ENCODE assay signal across 9 cellular contexts in genomic region chr22:28791841-28792490, GRCh38. TPM values are rescaled to one million over a fixed set of nuclear protein-coding genes. Genes with fewer than 3 reads are reported as not detected.
A peak's percentile ranks its signal among the peaks of the same experiment; 100 is the strongest.
DNase-seq lines count a peak whose midpoint lies in the region; ATAC-seq and TF ChIP-seq lines count a peak whose summit lies in the region.
"Had no signal": no experiment of that assay in that cellular context is flagged by ENCODE, and none has a peak within 500 bp of the region (broad histone marks: within the 10 kb centered on the region; RNA-seq: fewer than 3 reads in every experiment).

No MANE protein-coding gene starts in this region.

- ATAC-seq in activated CD8-positive, alpha-beta memory T cell treated with anti-CD3 and anti-CD28 coated beads, Interleukin-2, amount 10 ng/mL, durations not matched to agents 7 days and 5 days, result peak; percentile 48
- peak; percentile 62 for ATAC-seq in HG03045 (IDR thresholded peaks at IDR 0.05; ENCODE audit: unreplicated experiment)
- ATAC-seq in stimulated activated naive CD8-positive, alpha-beta T cell treated with anti-CD3 and anti-CD28 coated beads, Interleukin-15, amount 100 ng/mL, for 72 hours, result peak; percentile 80

- no peaks in the 10 kb centered on the region for H3K9me3 Mint-ChIP-seq in activated CD8-positive, alpha-beta memory T cell treated with anti-CD3 and anti-CD28 coated beads, Interleukin-2, amount 10 ng/mL, durations not matched to agents 7 days and 5 days (ENCODE audit: low read depth)
- H3K9me3 Mint-ChIP-seq in T-helper 1 cell treated with Interleukin-12 subunit alpha and Interleukin-12 subunit beta and Interleukin-4 antibody, amounts not matched to agents 30 μg/mL and 1 μg/mL, for 36 hours, result no peaks in the 10 kb centered on the region
- H3K9me3 Mint-ChIP-seq in stimulated activated naive CD8-positive, alpha-beta T cell treated with anti-CD3 and anti-CD28 coated beads, Interleukin-15, amount 100 ng/mL, for 72 hours, result no peaks in the 10 kb centered on the region

- TF ChIP-seq CTCF in lower leg skin (IDR thresholded peaks at IDR 0.05), result no peak

- peaks cover 52% of the 10 kb centered on the region for H3K36me3 Mint-ChIP-seq in activated CD8-positive, alpha-beta memory T cell treated with anti-CD3 and anti-CD28 coated beads, Interleukin-2, amount 10 ng/mL, durations not matched to agents 7 days and 5 days
- peaks cover 53% of the 10 kb centered on the region for H3K36me3 Mint-ChIP-seq in T-helper 1 cell treated with Interleukin-12 subunit alpha and Interleukin-12 subunit beta and Interleukin-4 antibody, amounts not matched to agents 30 μg/mL and 1 μg/mL, for 36 hours (ENCODE audit: low read depth)

- CTCF ChIA-PET in activated CD8-positive, alpha-beta memory T cell treated with anti-CD3 and anti-CD28 coated beads, Interleukin-2, amount 10 ng/mL, durations not matched to agents 7 days and 5 days (lab: Charles Lee), result interaction anchor here (1.7 to 10.0 kb wide), 5 partner anchors 19 to 249 kb away, joined by 6 to 89 read pairs (median 8); partner anchors contain the start of gene CCDC117

- H3K4me3 ChIP-seq in lower leg skin (ENCODE audit: low read depth, poor library complexity, severe bottlenecking), result no peak overlapping the region

- intact Hi-C loops in lower leg skin (cut with DNase I; ENCODE audit: low total_unique reads), result no loop called here

- H3K4me1 Mint-ChIP-seq in activated CD8-positive, alpha-beta memory T cell treated with anti-CD3 and anti-CD28 coated beads, Interleukin-2, amount 10 ng/mL, durations not matched to agents 7 days and 5 days, result peaks cover 60% of the 10 kb centered on the region
- H3K4me1 Mint-ChIP-seq in T-helper 1 cell treated with Interleukin-12 subunit alpha and Interleukin-12 subunit beta and Interleukin-4 antibody, amounts not matched to agents 30 μg/mL and 1 μg/mL, for 36 hours (ENCODE audit: low read depth), result peaks cover 52% of the 10 kb centered on the region
- H3K4me1 Mint-ChIP-seq in stimulated activated naive CD8-positive, alpha-beta T cell treated with anti-CD3 and anti-CD28 coated beads, Interleukin-15, amount 100 ng/mL, for 72 hours, result peaks cover 52% of the 10 kb centered on the region

- peak overlapping the region; percentile 81 for H3K27ac Mint-ChIP-seq in activated CD8-positive, alpha-beta memory T cell treated with anti-CD3 and anti-CD28 coated beads, Interleukin-2, amount 10 ng/mL, durations not matched to agents 7 days and 5 days
- H3K27ac Mint-ChIP-seq in T-helper 1 cell treated with Interleukin-12 subunit alpha and Interleukin-12 subunit beta and Interleukin-4 antibody, amounts not matched to agents 30 μg/mL and 1 μg/mL, for 36 hours, result peak overlapping the region; percentile 71
- H3K27ac Mint-ChIP-seq in stimulated activated naive CD8-positive, alpha-beta T cell treated with anti-CD3 and anti-CD28 coated beads, Interleukin-15, amount 100 ng/mL, for 72 hours, result peak overlapping the region in 1 of 2 donors; percentile 76

- no peak for DNase-seq in activated CD8-positive, alpha-beta memory T cell treated with anti-CD3 and anti-CD28 coated beads, Interleukin-2, amount 10 ng/mL, durations not matched to agents 7 days and 5 days
- no peak for DNase-seq in activated CD8-positive, alpha-beta memory T cell treated with anti-CD3 and anti-CD28 coated beads, Interleukin-2, amount 50 U/mL, for 48 hours
- no peak for DNase-seq in stimulated activated naive CD8-positive, alpha-beta T cell treated with anti-CD3 and anti-CD28 coated beads, Interleukin-15, amount 100 ng/mL, for 72 hours
- DNase-seq in lower leg skin (ENCODE audit: low spot score in 2 of 2) (no peak), GOT3 (lab: John Stamatoyannopoulos, UW) (no peak), amygdala (lab: John Stamatoyannopoulos, UW) (no peak)
- DNase-seq: C1 segment of cervical spinal cord had no signal

- no peaks in the 10 kb centered on the region for H3K27me3 Mint-ChIP-seq in activated CD8-positive, alpha-beta memory T cell treated with anti-CD3 and anti-CD28 coated beads, Interleukin-2, amount 10 ng/mL, durations not matched to agents 7 days and 5 days
- no peaks in the 10 kb centered on the region for H3K27me3 Mint-ChIP-seq in T-helper 1 cell treated with Interleukin-12 subunit alpha and Interleukin-12 subunit beta and Interleukin-4 antibody, amounts not matched to agents 30 μg/mL and 1 μg/mL, for 36 hours (ENCODE audit: low read depth)
- no peaks in the 10 kb centered on the region for H3K27me3 Mint-ChIP-seq in stimulated activated naive CD8-positive, alpha-beta T cell treated with anti-CD3 and anti-CD28 coated beads, Interleukin-15, amount 100 ng/mL, for 72 hours

- peak overlapping the region; percentile 10 for H3K4me3 Mint-ChIP-seq in activated CD8-positive, alpha-beta memory T cell treated with anti-CD3 and anti-CD28 coated beads, Interleukin-2, amount 10 ng/mL, durations not matched to agents 7 days and 5 days
- no peak overlapping the region for H3K4me3 Mint-ChIP-seq in T-helper 1 cell treated with Interleukin-12 subunit alpha and Interleukin-12 subunit beta and Interleukin-4 antibody, amounts not matched to agents 30 μg/mL and 1 μg/mL, for 36 hours
- no peak overlapping the region for H3K4me3 Mint-ChIP-seq in stimulated activated naive CD8-positive, alpha-beta T cell treated with anti-CD3 and anti-CD28 coated beads, Interleukin-15, amount 100 ng/mL, for 72 hours

- WGBS in lower leg skin, 2 donors, result 63 to 64% methylated on average over 3 of the region's 3 CpGs

- no peak for TF ChIP-seq POLR2A in lower leg skin (IDR thresholded peaks at IDR 0.05)

RNA-seq across cellular contexts. Expression of gene XBP1, which starts 8.4 kb away (rescaled TPM):
- 100 to 1,000 TPM; 139 to 141 TPM for total RNA-seq in activated CD8-positive, alpha-beta memory T cell treated with anti-CD3 and anti-CD28 coated beads, Interleukin-2, amount 10 ng/mL, durations not matched to agents 7 days and 5 days
- total RNA-seq in lower leg skin, result 100 to 1,000 TPM; 128 to 256 (median 191) TPM

RNA-seq across cellular contexts. Expression of gene CCDC117, which starts 19.5 kb away (rescaled TPM):
- total RNA-seq in activated CD8-positive, alpha-beta memory T cell treated with anti-CD3 and anti-CD28 coated beads, Interleukin-2, amount 10 ng/mL, durations not matched to agents 7 days and 5 days, result 10 to 100 TPM; 35.5 to 42.4 TPM
- 10 to 100 TPM; 15.1 to 20.8 (median 16.7) TPM for total RNA-seq in lower leg skin

RNA-seq across cellular contexts. Expression of gene HSCB, which starts 50.1 kb away (rescaled TPM):
- 10 to 100 TPM; 17.6 to 19.2 TPM for total RNA-seq in activated CD8-positive, alpha-beta memory T cell treated with anti-CD3 and anti-CD28 coated beads, Interleukin-2, amount 10 ng/mL, durations not matched to agents 7 days and 5 days
- 10 to 100 TPM; 17.5 to 27.0 (median 21.4) TPM for total RNA-seq in lower leg skin

RNA-seq across cellular contexts. Expression of gene CHEK2, which starts 50.3 kb away (rescaled TPM):
- total RNA-seq in activated CD8-positive, alpha-beta memory T cell treated with anti-CD3 and anti-CD28 coated beads, Interleukin-2, amount 10 ng/mL, durations not matched to agents 7 days and 5 days, result 10 to 100 TPM; 31.6 to 49.0 TPM
- total RNA-seq in lower leg skin, result 10 to 100 TPM in 1 of 4 donors, 1 to 10 TPM in 3; 3.3 to 12.2 (median 6.1) TPM
